21 cellular contexts compared by ENCODE assay signal in genomic region chr22:24455039-24455438, GRCh38. TPM values are rescaled to one million over a fixed set of nuclear protein-coding genes. Genes with fewer than 3 reads are reported as not detected.
DNase-seq lines count a peak whose midpoint lies in the region; ATAC-seq, FAIRE-seq and TF ChIP-seq lines count a peak whose summit lies in the region.
"Had no signal": no experiment of that assay in that cellular context is flagged by ENCODE, and none has a peak within 500 bp of the region (broad histone marks: within the 10 kb centered on the region; RNA-seq: fewer than 3 reads in every experiment).

No MANE protein-coding gene starts in this region.

- no peak for DNase-seq in K562 (ENCODE audit: extremely low read depth in 1 of 4, low spot score in 3 of 4)
- peak in 1 of 3 donors; percentile 44 for DNase-seq in right lobe of liver
- no peak for DNase-seq in sciatic nerve (ENCODE audit: low spot score)
- DNase-seq in PC-9, result no peak
- no peak for DNase-seq in H54 (ENCODE audit: insufficient read length, low spot score)
- DNase-seq: EL, GF-D8, MM.1S, NCI-H1048, NCI-H1417 treated with DMSO at 0.1 percent for 48 hours, NCI-H187, NCI-H69 had no signal

- H3K27ac ChIP-seq in K562 (ENCODE audit: extremely low read depth, low read depth, low read length) (no peak overlapping the region), right lobe of liver (no peak overlapping the region), PC-9 (no peak overlapping the region)
- H3K27ac ChIP-seq: A549, SJSA1 had no signal

- POLR2A ChIA-PET in K562 (lab: Yijun Ruan, JAX), result interaction anchor here (1.0 to 2.5 kb wide), 2 partner anchors 9 to 20 kb away, joined by 3 to 7 read pairs; no protein-coding TSS in a partner anchor
- POLR2A ChIA-PET in PC-9 (lab: Charles Lee; ENCODE audit: unreplicated experiment), result no interaction called here

- H3K79me2 ChIP-seq in Loucy (ENCODE audit: insufficient read depth, low read length) (no peaks in the 10 kb centered on the region), K562 (ENCODE audit: control insufficient read depth, insufficient read depth, low read length) (no peaks in the 10 kb centered on the region), PC-9 (ENCODE audit: low read depth) (no peaks in the 10 kb centered on the region)

- 23% methylated on average over 4 of the region's 4 CpGs for WGBS in K562 (ENCODE audit: insufficient coverage, low coverage, missing lambda C conversion rate)
- whole genome bisulfite sequencing in right lobe of liver (ENCODE audit: insufficient coverage, low coverage, low lambda C conversion rate, missing lambda C conversion rate), result 58% methylated on average over 4 of the region's 4 CpGs

- no peak overlapping the region for H3K4me3 ChIP-seq in Loucy (ENCODE audit: low read length, poor library complexity, severe bottlenecking)
- H3K4me3 ChIP-seq in K562, result no peak overlapping the region
- no peak overlapping the region for H3K4me3 ChIP-seq in right lobe of liver
- no peak overlapping the region for H3K4me3 ChIP-seq in PC-9
- H3K4me3 ChIP-seq: A549, GM23338, SJSA1 had no signal

- TF ChIP-seq POLR2A in K562 (conservative IDR thresholded peaks at IDR 0.05), result no peak
- TF ChIP-seq POLR2A in right lobe of liver (IDR thresholded peaks at IDR 0.05), result no peak
- no peak for TF ChIP-seq POLR2A in H54 (IDR thresholded peaks at IDR 0.05; ENCODE audit: low read depth, low read length)

- H3K9me2 ChIP-seq in Loucy (replicated peaks; ENCODE audit: low read depth, low read length), result no peaks in the 10 kb centered on the region
- H3K9me2 ChIP-seq in PC-9 (ENCODE audit: insufficient read depth), result no peaks in the 10 kb centered on the region

- in situ Hi-C loops in K562 (cut with MboI), result no loop called here

- H3K36me3 ChIP-seq in Loucy (ENCODE audit: insufficient read depth, low read length), result no peaks in the 10 kb centered on the region
- H3K36me3 ChIP-seq in K562 (ENCODE audit: control insufficient read depth, insufficient read depth, low read length), result no peaks in the 10 kb centered on the region
- H3K36me3 ChIP-seq in right lobe of liver, result peaks cover 0 to 13% (median under 1%) of the 10 kb centered on the region in 4 donors
- H3K36me3 ChIP-seq in PC-9 (ENCODE audit: low read depth), result no peaks in the 10 kb centered on the region
- H3K36me3 ChIP-seq: SJSA1 had no signal

- TF ChIP-seq RAD21 in K562 (CRISPR knock-in tag; conservative IDR thresholded peaks at IDR 0.05 in 1 of 2, IDR thresholded peaks at IDR 0.05 in 1 of 2), result no peak

- H3K27me3 ChIP-seq in Loucy (ENCODE audit: insufficient read depth, low read length, poor library complexity, severe bottlenecking), result no peaks in the 10 kb centered on the region
- H3K27me3 ChIP-seq in K562 (ENCODE audit: control insufficient read depth in 2 of 2, insufficient read depth in 2 of 2, low read length in 2 of 2), result no peaks in the 10 kb centered on the region
- H3K27me3 ChIP-seq in right lobe of liver, result no peaks in the 10 kb centered on the region
- H3K27me3 ChIP-seq in PC-9 (ENCODE audit: insufficient read depth, low read depth), result no peaks in the 10 kb centered on the region
- H3K27me3 ChIP-seq: SJSA1 had no signal

- H3K9me3 ChIP-seq in Loucy (ENCODE audit: insufficient read depth, low read depth, low read length), result no peaks in the 10 kb centered on the region
- H3K9me3 ChIP-seq in K562 (replicated peaks; ENCODE audit: control insufficient read depth, insufficient read depth, low read depth, low read length), result no peaks in the 10 kb centered on the region
- no peaks in the 10 kb centered on the region for H3K9me3 ChIP-seq in right lobe of liver
- H3K9me3 ChIP-seq in PC-9 (ENCODE audit: insufficient read depth, low read depth), result no peaks in the 10 kb centered on the region; the same call in 1 of the 2 replicates
- H3K9me3 ChIP-seq: A549, SJSA1 had no signal

- FAIRE-seq in K562 (lab: Jason Lieb, UNC), result no peak
- FAIRE-seq in H54 (lab: Jason Lieb, UNC), result no peak
- FAIRE-seq: A549, D721Med had no signal

- TF ChIP-seq CTCF in Loucy (conservative IDR thresholded peaks at IDR 0.05; ENCODE audit: low read length), result no peak
- TF ChIP-seq CTCF in K562 (IDR thresholded peaks at IDR 0.05 in 2 of 3, conservative IDR thresholded peaks at IDR 0.05 in 1 of 3; ENCODE audit: insufficient read depth in 2 of 3, low read depth in 1 of 3, low read length in 3 of 3), result no peak
- TF ChIP-seq CTCF in right lobe of liver (IDR thresholded peaks at IDR 0.05), result no peak
- TF ChIP-seq CTCF in PC-9 (conservative IDR thresholded peaks at IDR 0.05), result no peak

- no peaks in the 10 kb centered on the region for H3F3A ChIP-seq in Loucy (ENCODE audit: low read depth)
- no peaks in the 10 kb centered on the region for H3F3A ChIP-seq in PC-9 (ENCODE audit: insufficient read depth, low read depth)

- H4K20me1 ChIP-seq in Loucy (ENCODE audit: insufficient read depth, low read length, poor library complexity, severe bottlenecking) (no peaks in the 10 kb centered on the region), K562 (replicated peaks; ENCODE audit: control insufficient read depth, insufficient read depth, low read length) (no peaks in the 10 kb centered on the region), PC-9 (ENCODE audit: insufficient read depth) (no peaks in the 10 kb centered on the region)

- H2AFZ ChIP-seq in Loucy (ENCODE audit: low read length), result peak overlapping the region; percentile 50; the same call in 1 of the 2 replicates
- H2AFZ ChIP-seq in K562 (ENCODE audit: low read depth, low read length), result peak overlapping the region; percentile 43
- no peak overlapping the region for H2AFZ ChIP-seq in PC-9
- H2AFZ ChIP-seq: GM23338 had no signal

- TF ChIP-seq EP300 in K562 (IDR thresholded peaks at IDR 0.05; ENCODE audit: low read length), result no peak

- H3K4me1 ChIP-seq in Loucy (ENCODE audit: insufficient read depth, low read length, poor library complexity, severe bottlenecking) (peaks cover 16% of the 10 kb centered on the region), K562 (replicated peaks in 1 of 2; ENCODE audit: control insufficient read depth in 2 of 2, insufficient read depth in 2 of 2, low read length in 2 of 2) (peaks cover 0 to 23% of the 10 kb centered on the region in 2 experiments; a peak in 3 of 5 replicates), right lobe of liver (peaks cover 0 to 15% (median 2%) of the 10 kb centered on the region in 4 donors), PC-9 (replicated peaks; ENCODE audit: insufficient read depth) (peaks cover 6% of the 10 kb centered on the region; the same call in 1 of the 2 replicates)
- H3K4me1 ChIP-seq: A549 had no signal

- no peak for ATAC-seq in K562
- ATAC-seq in right lobe of liver, result peak in 3 of 4 donors; percentile 10 to 22 (median 17)
- ATAC-seq in sciatic nerve, result peak; percentile 15
- ATAC-seq in HG03342 (IDR thresholded peaks at IDR 0.05; ENCODE audit: unreplicated experiment), result no peak
- ATAC-seq: A549, HCT116, Panc1 had no signal

- no peak overlapping the region for H3K4me2 ChIP-seq in Loucy (ENCODE audit: low read depth, low read length, poor library complexity, severe bottlenecking)
- no peak overlapping the region for H3K4me2 ChIP-seq in K562 (ENCODE audit: insufficient read depth, low read length)
- H3K4me2 ChIP-seq in PC-9, result no peak overlapping the region
- H3K4me2 ChIP-seq: A549, GM23338 had no signal

- H3K9me1 ChIP-seq in K562 (ENCODE audit: control insufficient read depth, insufficient read depth, low read length), result no peaks in the 10 kb centered on the region

- BruUV-seq in K562 (replicated peaks; lab: Mats Ljungman, UMichigan) (no TSS peak), PC-9 (replicated peaks; lab: Mats Ljungman, UMichigan) (no TSS peak)

- CTCF ChIA-PET in K562 (lab: Yijun Ruan, JAX; ENCODE audit: low intra/inter-chr PET ratio), result no interaction called here
- CTCF ChIA-PET in PC-9 (lab: Charles Lee), result no interaction called here

- no peak overlapping the region for H3K9ac ChIP-seq in Loucy (ENCODE audit: low read depth, low read length, poor library complexity, severe bottlenecking)
- H3K9ac ChIP-seq in K562 (ENCODE audit: insufficient read depth in 1 of 2, low read depth in 2 of 2, low read length in 2 of 2), result peak overlapping the region in 1 of 2 experiments; percentile 11; a peak in 1 of 4 replicates

- intact Hi-C loops in K562 (cut with micrococcal nuclease) (no loop called here), right lobe of liver (cut with DNase I) (no loop called here), sciatic nerve (cut with DNase I) (no loop called here), PC-9 (cut with micrococcal nuclease; ENCODE audit: unreplicated experiment) (no loop called here)

RNA-seq across cellular contexts. Expression of gene ADORA2A, which starts 27.6 kb away (rescaled TPM):
- total RNA-seq in K562 (2011; cell fraction: chromatin; rRNA removed; ENCODE audit: low replicate concordance), result 4.8 and 9.2 TPM in 2 replicates
- 3.6 and 5.2 TPM in 2 replicates for total RNA-seq in K562 (2011; cell fraction: nucleolus; rRNA removed)
- 5.9 and 6.1 TPM in 2 replicates for total RNA-seq in K562 (2011; cell fraction: nucleoplasm; rRNA removed)
- total RNA-seq in K562 (2014; rRNA removed), result 0.61 and 2.1 TPM in 2 replicates
- 0.15 and 0.29 TPM in 2 replicates for total RNA-seq in K562 (2014; rRNA removed; fragmentation: Illumina TruSeq; extraction: Trizol)
- total RNA-seq in K562 (2015; rRNA removed; fragmentation: Illumina TruSeq; extraction: Trizol), result 0.53 and 0.80 TPM in 2 replicates
- 0.66 and 0.98 TPM in 2 replicates for total RNA-seq in K562 (2021)
- 0.49 and 1.2 TPM in 2 replicates for polyA plus RNA-seq in K562 (2011; rRNA removed)
- 2.1 and 2.8 TPM in 2 replicates for polyA plus RNA-seq in K562 (2011; cell fraction: cytosol; rRNA removed)
- polyA plus RNA-seq in K562 (2011; cell fraction: nucleus; rRNA removed), result 3.2 and 3.4 TPM in 2 replicates
- polyA plus RNA-seq in K562 (2012), result 0.90 and 2.1 TPM in 2 replicates
- 0.58 and 0.65 TPM in 2 replicates for polyA plus RNA-seq in K562 (2014; fragmentation: Illumina TruSeq; extraction: Trizol)
- not detected for polyA plus RNA-seq in K562 (2014; fragmentation: Nextera tagmentation; extraction: Ambion mirVana)
- 0.54 and 1.2 TPM in 2 replicates for polyA plus RNA-seq in K562 (2014; rRNA removed)
- polyA minus RNA-seq in K562 (2011; rRNA and poly(A)+ RNA removed), result 1.3 and 2.9 TPM in 2 replicates
- 2.2 TPM in 1 of 2 replicates, not detected in the other for polyA minus RNA-seq in K562 (2011; cell fraction: cytosol; rRNA and poly(A)+ RNA removed)
- polyA minus RNA-seq in K562 (2011; cell fraction: nucleus; rRNA and poly(A)+ RNA removed), result 1.5 and 3.7 TPM in 2 replicates
- 1 to 10 TPM; 2.0 to 7.7 (median 3.6) TPM for total RNA-seq in right lobe of liver
- total RNA-seq in sciatic nerve, result 8.4 TPM
- total RNA-seq in PC-9 (2021), result 1.8 and 2.6 TPM in 2 replicates

RNA-seq across cellular contexts. Expression of gene UPB1, which starts 40.1 kb away (rescaled TPM):
- 0.16 TPM in 1 of 2 replicates, not detected in the other for total RNA-seq in K562 (2011; cell fraction: chromatin; rRNA removed; ENCODE audit: low replicate concordance)
- not detected in 2 replicates for total RNA-seq in K562 (2011; cell fraction: nucleolus; rRNA removed)
- total RNA-seq in K562 (2011; cell fraction: nucleoplasm; rRNA removed), result not detected in 2 replicates
- 0.69 TPM in 1 of 2 replicates, not detected in the other for total RNA-seq in K562 (2014; rRNA removed)
- not detected in 2 replicates for total RNA-seq in K562 (2014; rRNA removed; fragmentation: Illumina TruSeq; extraction: Trizol)
- 0.11 TPM in 1 of 2 replicates, not detected in the other for total RNA-seq in K562 (2015; rRNA removed; fragmentation: Illumina TruSeq; extraction: Trizol)
- 0.07 TPM in 1 of 2 replicates, not detected in the other for total RNA-seq in K562 (2021)
- polyA plus RNA-seq in K562 (2011; rRNA removed), result 0.04 TPM in 1 of 2 replicates, not detected in the other
- not detected in 2 replicates for polyA plus RNA-seq in K562 (2011; cell fraction: cytosol; rRNA removed)
- 0.06 TPM in 1 of 2 replicates, not detected in the other for polyA plus RNA-seq in K562 (2011; cell fraction: nucleus; rRNA removed)
- 0.08 and 0.21 TPM in 2 replicates for polyA plus RNA-seq in K562 (2012)
- polyA plus RNA-seq in K562 (2014; fragmentation: Illumina TruSeq; extraction: Trizol), result not detected in 2 replicates
- polyA plus RNA-seq in K562 (2014; fragmentation: Nextera tagmentation; extraction: Ambion mirVana), result under 1 TPM in 1 of 2 experiments, not detected in 1; 0.06 TPM
- not detected in 2 replicates for polyA plus RNA-seq in K562 (2014; rRNA removed)
- not detected in 2 replicates for polyA minus RNA-seq in K562 (2011; rRNA and poly(A)+ RNA removed)
- not detected in 2 replicates for polyA minus RNA-seq in K562 (2011; cell fraction: cytosol; rRNA and poly(A)+ RNA removed)
- not detected in 2 replicates for polyA minus RNA-seq in K562 (2011; cell fraction: nucleus; rRNA and poly(A)+ RNA removed)
- total RNA-seq in right lobe of liver, result 100 to 1,000 TPM in 3 of 6 experiments, 10 to 100 TPM in 3; 50.6 to 169 (median 100) TPM
- 1.3 TPM for total RNA-seq in sciatic nerve
- total RNA-seq in PC-9 (2021), result 0.17 and 0.80 TPM in 2 replicates
- total RNA-seq: GM23338, LHCN-M2 had no signal

Comparison
In these comparisons a context has a peak if more than half of its experiments do, and no peak if none do; other contexts are left out.
1. ATAC-seq: peak in right lobe of liver (3 of 4) and sciatic nerve (single experiment); none in K562 (single experiment) and HG03342 (single experiment).
2. RNA of gene UPB1, which starts 40.1 kb away (total RNA-seq): 50.6 to 169 TPM in right lobe of liver; 1.3 TPM in sciatic nerve (single experiment), 0.17 to 0.80 TPM in PC-9 and 0.07 to 0.69 TPM in K562; every median in the first group is over 10 times any median in the second.